ENCODE assay signal across 17 cellular contexts in the genomic region with DNA sequence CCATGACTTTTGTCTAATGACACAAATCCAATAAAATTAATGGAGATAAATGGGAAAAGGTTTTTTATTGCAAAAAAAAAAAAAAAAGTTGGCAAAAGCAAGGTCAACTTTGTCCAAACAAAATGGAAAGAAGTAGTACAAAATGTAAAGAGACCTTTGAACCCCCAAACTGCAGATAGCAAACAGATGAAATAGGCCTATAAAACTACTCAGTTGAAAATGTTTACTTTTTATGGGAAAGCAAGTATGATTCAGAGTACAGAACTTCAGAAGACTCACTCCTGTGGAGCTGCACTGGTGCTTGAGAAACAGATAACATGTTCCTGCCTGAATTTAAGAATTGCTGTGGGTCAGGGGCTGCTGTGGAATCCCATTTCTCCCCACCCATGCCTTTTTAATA. TPM values are rescaled to one million over a fixed set of nuclear protein-coding genes. Genes with fewer than 3 reads are reported as not detected.
A peak's percentile ranks its signal among the peaks of the same experiment; 100 is the strongest.
DNase-seq lines count a peak whose midpoint lies in the region; ATAC-seq and TF ChIP-seq lines count a peak whose summit lies in the region.
"Had no signal": no experiment of that assay in that cellular context is flagged by ENCODE, and none has a peak within 500 bp of the region (broad histone marks: within the 10 kb centered on the region; RNA-seq: fewer than 3 reads in every experiment).

No MANE protein-coding gene starts in this region.

- H3K27me3 ChIP-seq in PC-3 (ENCODE audit: low read length) (no peaks in the 10 kb centered on the region), subcutaneous abdominal adipose tissue (ENCODE audit: control insufficient read depth in 5 of 5, insufficient read depth in 4 of 5, low read length in 5 of 5) (no peaks in the 10 kb centered on the region), neural progenitor cell (no peaks in the 10 kb centered on the region), mammary epithelial cell (ENCODE audit: insufficient read depth, low read length) (no peaks in the 10 kb centered on the region)

- TF ChIP-seq CTCF in PC-3 (conservative IDR thresholded peaks at IDR 0.05; ENCODE audit: low read depth, low read length), result no peak
- no peak for TF ChIP-seq CTCF in neural progenitor cell (IDR thresholded peaks at IDR 0.05)
- no peak for TF ChIP-seq CTCF in mammary epithelial cell (conservative IDR thresholded peaks at IDR 0.05 in 1 of 2, IDR thresholded peaks at IDR 0.05 in 1 of 2; ENCODE audit: extremely low read depth in 1 of 2, insufficient read depth in 1 of 2, low read depth in 1 of 2, low read length in 2 of 2)

- no peak overlapping the region for H2AFZ ChIP-seq in PC-3 (ENCODE audit: low read length)
- no peak overlapping the region for H2AFZ ChIP-seq in neural progenitor cell (replicated peaks)
- H2AFZ ChIP-seq in mammary epithelial cell (ENCODE audit: low read depth, low read length), result no peak overlapping the region
- H2AFZ ChIP-seq: GM23338 had no signal

- in situ Hi-C loops in mammary epithelial cell (cut with MboI; ENCODE audit: low sequenced_read_pairs in 2 of 2), result no loop called here

- H3K9me2 ChIP-seq in PC-3 (replicated peaks; ENCODE audit: low read length), result no peaks in the 10 kb centered on the region

- ATAC-seq in PC-3 (peak; percentile 29; the same call in 1 of the 2 replicates), left colon (peak; percentile 43), HG03097 (IDR thresholded peaks at IDR 0.05; ENCODE audit: low FRiP score, unreplicated experiment) (no peak)
- ATAC-seq: GM12878, GM23338, HCT116 had no signal

- H3K79me2 ChIP-seq in PC-3 (ENCODE audit: low read length) (no peaks in the 10 kb centered on the region), neural progenitor cell (ENCODE audit: low read depth) (no peaks in the 10 kb centered on the region), mammary epithelial cell (ENCODE audit: insufficient read depth, low read length) (no peaks in the 10 kb centered on the region)

- POLR2A ChIA-PET in PC-3 (lab: Charles Lee; ENCODE audit: unreplicated experiment), result no interaction called here

- H3K9ac ChIP-seq in PC-3 (ENCODE audit: low read length), result no peak overlapping the region
- H3K9ac ChIP-seq in subcutaneous abdominal adipose tissue (ENCODE audit: low read length in 5 of 5), result no peak overlapping the region
- no peak overlapping the region for H3K9ac ChIP-seq in neural progenitor cell
- no peak overlapping the region for H3K9ac ChIP-seq in mammary epithelial cell (ENCODE audit: insufficient read depth, low read length)

- H3F3A ChIP-seq in PC-3 (ENCODE audit: low read length, unreplicated experiment) (no peaks in the 10 kb centered on the region), neural progenitor cell (ENCODE audit: low read depth) (no peaks in the 10 kb centered on the region)

- H3K4me1 Mint-ChIP-seq in neural progenitor cell, result no peaks in the 10 kb centered on the region
- H3K4me1 Mint-ChIP-seq: CD4-positive, alpha-beta memory T cell; GM23338; H9 had no signal

- intact Hi-C loops in PC-3 (cut with micrococcal nuclease) (no loop called here), left colon (cut with DNase I, micrococcal nuclease) (no loop called here), mammary epithelial cell (cut with micrococcal nuclease) (no loop called here)

- CTCF ChIA-PET in PC-3 (lab: Charles Lee) (no interaction called here), mammary epithelial cell (lab: Charles Lee; ENCODE audit: low non-redundant PET) (no interaction called here)

- H3K9me3 Mint-ChIP-seq in neural progenitor cell, result peaks cover 68% of the 10 kb centered on the region

- H3K27me3 Mint-ChIP-seq in neural progenitor cell (ENCODE audit: insufficient read depth, low read depth), result no peaks in the 10 kb centered on the region
- H3K27me3 Mint-ChIP-seq: CD4-positive, alpha-beta memory T cell had no signal

- no TSS peak for BruUV-seq in PC-3 (replicated peaks; lab: Mats Ljungman, UMichigan)
- BruUV-seq in mammary epithelial cell (replicated peaks; lab: Mats Ljungman, UMichigan), result no TSS peak

- H3K36me3 ChIP-seq in PC-3 (ENCODE audit: low read depth, low read length) (peaks cover 45% of the 10 kb centered on the region), subcutaneous abdominal adipose tissue (ENCODE audit: control insufficient read depth in 5 of 5, insufficient read depth in 5 of 5, low read length in 5 of 5) (peaks cover 6 to 40% (median 12%) of the 10 kb centered on the region in 5 donors), neural progenitor cell (no peaks in the 10 kb centered on the region), mammary epithelial cell (ENCODE audit: insufficient read depth, low read length) (no peaks in the 10 kb centered on the region)

- no peak overlapping the region for H3K27ac ChIP-seq in PC-3 (ENCODE audit: low read length)
- H3K27ac ChIP-seq in subcutaneous abdominal adipose tissue (ENCODE audit: low read depth, low read length), result no peak overlapping the region
- no peak overlapping the region for H3K27ac ChIP-seq in neural progenitor cell
- no peak overlapping the region for H3K27ac ChIP-seq in mammary epithelial cell (ENCODE audit: insufficient read depth, low read depth, low read length)

- peaks cover 58% of the 10 kb centered on the region for H3K36me3 Mint-ChIP-seq in neural progenitor cell

- H3K4me1 ChIP-seq in PC-3 (ENCODE audit: insufficient read depth, low read length), result no peaks in the 10 kb centered on the region
- H3K4me1 ChIP-seq in subcutaneous abdominal adipose tissue (ENCODE audit: control insufficient read depth in 5 of 5, insufficient read depth in 5 of 5, low read length in 5 of 5), result no peaks in the 10 kb centered on the region
- no peaks in the 10 kb centered on the region for H3K4me1 ChIP-seq in neural progenitor cell
- no peaks in the 10 kb centered on the region for H3K4me1 ChIP-seq in mammary epithelial cell (ENCODE audit: insufficient read depth, low read length)
- H3K4me1 ChIP-seq: Caco-2 had no signal

- no peak overlapping the region for H3K4me2 ChIP-seq in PC-3 (ENCODE audit: low read length)
- no peak overlapping the region for H3K4me2 ChIP-seq in neural progenitor cell
- H3K4me2 ChIP-seq in mammary epithelial cell (ENCODE audit: insufficient read depth, low read depth, low read length), result no peak overlapping the region
- H3K4me2 ChIP-seq: GM23338 had no signal

- dilution Hi-C loops in mammary epithelial cell (cut with HindIII; ENCODE audit: low sequenced_read_pairs), result no loop called here

- peak; percentile 8 for DNase-seq in HuH-7 (ENCODE audit: low spot score)
- DNase-seq in PC-3, result peak; percentile 16
- DNase-seq in left colon, result no peak
- no peak for DNase-seq in neural progenitor cell (ENCODE audit: low spot score)
- no peak for DNase-seq in mammary epithelial cell
- DNase-seq: C1 segment of cervical spinal cord; Caco-2; CD4-positive, alpha-beta memory T cell; DMS153; EL; GDM1; H9 had no signal

- no peak overlapping the region for H3K4me3 ChIP-seq in PC-3 (ENCODE audit: low read length)
- peak overlapping the region in 4 of 5 donors; percentile 6 to 40 (median 23) for H3K4me3 ChIP-seq in subcutaneous abdominal adipose tissue (ENCODE audit: low read depth in 1 of 5, low read length in 5 of 5)
- H3K4me3 ChIP-seq in neural progenitor cell, result no peak overlapping the region
- no peak overlapping the region for H3K4me3 ChIP-seq in mammary epithelial cell (replicated peaks in 1 of 3; ENCODE audit: insufficient read depth in 1 of 3, low read depth in 2 of 3, low read length in 3 of 3)
- H3K4me3 ChIP-seq: GM12878, GM23338 had no signal

- no peak overlapping the region for H3K4me3 Mint-ChIP-seq in neural progenitor cell
- H3K4me3 Mint-ChIP-seq: CD4-positive, alpha-beta memory T cell; GM23338; H9 had no signal

- H4K20me1 ChIP-seq in PC-3 (ENCODE audit: low read length) (no peaks in the 10 kb centered on the region), neural progenitor cell (ENCODE audit: low read depth) (no peaks in the 10 kb centered on the region), mammary epithelial cell (ENCODE audit: insufficient read depth, low read length) (no peaks in the 10 kb centered on the region)

- H3K27ac Mint-ChIP-seq in neural progenitor cell, result no peak overlapping the region
- H3K27ac Mint-ChIP-seq: CD4-positive, alpha-beta memory T cell; GM23338; H9 had no signal

- peaks cover 61% of the 10 kb centered on the region for H3K9me3 ChIP-seq in PC-3 (ENCODE audit: low read length)
- H3K9me3 ChIP-seq in subcutaneous abdominal adipose tissue (ENCODE audit: control insufficient read depth in 5 of 5, low read length in 5 of 5), result peaks cover 63 to 86% (median 75%) of the 10 kb centered on the region in 5 donors
- peaks cover 23% of the 10 kb centered on the region for H3K9me3 ChIP-seq in neural progenitor cell (ENCODE audit: low read depth)
- peaks cover 26% of the 10 kb centered on the region for H3K9me3 ChIP-seq in mammary epithelial cell (replicated peaks; ENCODE audit: insufficient read depth, low read length)
- H3K9me3 ChIP-seq: Caco-2 had no signal

RNA-seq across cellular contexts. Expression of a gene that starts 9.8 kb away (rescaled TPM):
- total RNA-seq in PC-3 (2014; rRNA removed) (1.3 and 1.4 TPM in 2 replicates), left colon (under 1 TPM; 0.53 to 0.82 TPM), neural progenitor cell (ENCODE audit: low replicate concordance) (15.7 and 20.9 TPM in 2 replicates), mammary epithelial cell (1 to 10 TPM; 1.0 to 1.2 TPM)
- 0.54 TPM for polyA plus RNA-seq in mammary epithelial cell
- polyA minus RNA-seq in mammary epithelial cell, result not detected

RNA-seq across cellular contexts. Expression of a gene that starts 29.0 kb away (rescaled TPM):
- total RNA-seq in PC-3 (2014; rRNA removed), result 13.1 and 20.1 TPM in 2 replicates
- total RNA-seq in left colon, result 1 to 10 TPM; 3.6 to 7.8 TPM
- 41.6 and 79.8 TPM in 2 replicates for total RNA-seq in neural progenitor cell (ENCODE audit: low replicate concordance)
- 10 to 100 TPM in 1 of 2 donors, 1 to 10 TPM in 1; 7.6 to 12.8 TPM for total RNA-seq in mammary epithelial cell
- 5.2 TPM for polyA plus RNA-seq in mammary epithelial cell
- 2.5 TPM for polyA minus RNA-seq in mammary epithelial cell

RNA-seq across cellular contexts. Expression of a gene that starts 43.4 kb away (rescaled TPM):
- total RNA-seq in PC-3 (2014; rRNA removed) (30.9 and 36.0 TPM in 2 replicates), left colon (1 to 10 TPM; 3.8 to 4.3 TPM), neural progenitor cell (ENCODE audit: low replicate concordance) (12.9 and 21.6 TPM in 2 replicates), mammary epithelial cell (10 to 100 TPM; 11.6 to 69.2 TPM)
- polyA plus RNA-seq in mammary epithelial cell, result 2.8 TPM
- polyA minus RNA-seq in mammary epithelial cell, result 10.1 TPM

Comparison
In these comparisons a context has a peak if more than half of its experiments do, and no peak if none do; other contexts are left out.
1. DNase-seq: peak in HuH-7 (single experiment) and PC-3 (single experiment); none in left colon (0 of 2), neural progenitor cell (single experiment) and mammary epithelial cell (single experiment).
2. H3K4me3 ChIP-seq: peak in subcutaneous abdominal adipose tissue (4 of 5); none in PC-3 (single experiment), neural progenitor cell (single experiment) and mammary epithelial cell (0 of 3).